Comparison of ENCODE assay signal across 35 cellular contexts in the genomic region with DNA sequence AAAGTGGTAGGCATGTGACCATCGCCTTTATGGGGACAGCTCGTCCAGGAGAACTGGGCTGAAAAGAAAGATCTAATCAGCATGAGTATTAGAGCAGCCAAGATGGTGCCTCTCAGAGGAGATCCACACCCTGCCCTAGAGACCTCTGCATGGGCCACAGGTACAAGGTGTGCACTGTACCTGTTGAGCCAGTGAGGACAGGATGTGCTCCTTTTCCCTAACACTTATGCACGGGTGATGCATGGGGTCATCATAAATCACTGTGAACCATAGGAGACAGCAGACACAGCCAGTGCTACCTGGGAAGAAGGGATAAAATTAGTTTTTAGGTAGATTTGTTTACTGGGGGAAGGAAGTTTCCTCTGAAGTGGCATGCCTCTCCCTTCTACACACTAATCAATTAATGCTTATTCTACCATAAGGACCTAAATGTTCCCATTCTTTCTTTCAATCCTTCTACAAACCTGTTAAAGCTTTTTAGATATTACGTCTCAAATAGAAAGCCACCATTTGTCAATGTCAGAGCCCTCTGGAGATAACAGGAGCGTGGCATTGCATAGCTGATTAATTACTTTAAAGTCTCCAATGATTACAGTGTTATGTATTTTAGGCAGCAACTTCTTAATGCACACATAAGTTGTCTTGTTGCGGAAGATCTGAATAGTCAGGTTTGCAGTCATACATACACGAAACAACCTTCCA. TPM values are rescaled to one million over a fixed set of nuclear protein-coding genes. Genes with fewer than 3 reads are reported as not detected.
"Had no signal": no experiment of that assay in that cellular context is flagged by ENCODE, and none has a peak within 500 bp of the region (broad histone marks: within the 10 kb centered on the region; RNA-seq: fewer than 3 reads in every experiment).

No MANE protein-coding gene starts in this region.

- H3K27me3 ChIP-seq: colonic mucosa, gastrocnemius medialis, left lung had no signal

- H3K27ac ChIP-seq: colonic mucosa, epithelial cell of prostate, esophagus squamous epithelium, gastrocnemius medialis, heart right ventricle, left lung, lower lobe of right lung had no signal

- H3K4me3 Mint-ChIP-seq: dendritic cell treated with granulocyte-macrophage colony-stimulating factor and Interleukin-4, amounts not matched to agents 40 ng/mL and 50 ng/mL, for 4 days; effector memory CD8-positive, alpha-beta T cell; endodermal cell; naive thymus-derived CD4-positive, alpha-beta T cell had no signal

- H3K27me3 Mint-ChIP-seq: dendritic cell treated with granulocyte-macrophage colony-stimulating factor and Interleukin-4, amounts not matched to agents 40 ng/mL and 50 ng/mL, for 4 days had no signal

- H3K4me1 ChIP-seq: colonic mucosa, esophagus squamous epithelium, gastrocnemius medialis, left lung, lower lobe of right lung had no signal

- FAIRE-seq: endometrium, islet of Langerhans, keratinocyte had no signal

- DNase-seq: colonic mucosa; cortex of kidney; effector CD8-positive, alpha-beta T cell; effector memory CD8-positive, alpha-beta T cell; endodermal cell; erythroblast; esophagus squamous epithelium; foreskin fibroblast; foreskin melanocyte; gastrocnemius medialis; glutamatergic neuron; head of caudate nucleus; heart right ventricle; hippocampal formation; left cardiac atrium; left lung; left ventricle myocardium superior; lower lobe of right lung; mesenchymal stem cell; midbrain; naive thymus-derived CD4-positive, alpha-beta T cell had no signal

- H3K9me3 Mint-ChIP-seq: dendritic cell treated with granulocyte-macrophage colony-stimulating factor and Interleukin-4, amounts not matched to agents 40 ng/mL and 50 ng/mL, for 4 days; effector memory CD8-positive, alpha-beta T cell; endodermal cell had no signal

- H3K4me3 ChIP-seq: colonic mucosa, esophagus squamous epithelium, gastrocnemius medialis, heart right ventricle, left lung, lower lobe of right lung had no signal

- ATAC-seq: effector memory CD8-positive, alpha-beta T cell; esophagus mucosa; gastrocnemius medialis; heart right ventricle; left cardiac atrium; left lung; left ventricle myocardium superior; lower lobe of right lung; naive thymus-derived CD4-positive, alpha-beta T cell had no signal

- H3K9me3 ChIP-seq: colonic mucosa, esophagus squamous epithelium, gastrocnemius medialis, heart right ventricle, left lung, lower lobe of right lung had no signal

- H3K27ac Mint-ChIP-seq: dendritic cell treated with granulocyte-macrophage colony-stimulating factor and Interleukin-4, amounts not matched to agents 40 ng/mL and 50 ng/mL, for 4 days; effector memory CD8-positive, alpha-beta T cell; endodermal cell; naive thymus-derived CD4-positive, alpha-beta T cell had no signal

- H3K36me3 ChIP-seq: colonic mucosa, esophagus squamous epithelium, gastrocnemius medialis, heart right ventricle, left lung, lower lobe of right lung had no signal

RNA-seq across cellular contexts. Expression of gene SLC17A2, which starts 13.6 kb away (rescaled TPM):
- total RNA-seq: colonic mucosa, dermis microvascular lymphatic vessel endothelial cell, endodermal cell, esophagus mucosa, esophagus squamous epithelium, glomerular endothelial cell, heart right ventricle, kidney epithelial cell, left cardiac atrium, left lung, left ventricle myocardium superior, lower leg skin, lower lobe of right lung, lung microvascular endothelial cell, mesenteric fat pad, mononuclear cell, mucosa of gallbladder had no signal
- polyA plus RNA-seq: heart right ventricle; keratinocyte; naive thymus-derived CD4-positive, alpha-beta T cell had no signal

RNA-seq across cellular contexts. Expression of gene SLC17A3, which starts 42.9 kb away (rescaled TPM):
- total RNA-seq: colonic mucosa, dermis microvascular lymphatic vessel endothelial cell, endodermal cell, esophagus mucosa, esophagus squamous epithelium, glomerular endothelial cell, heart right ventricle, kidney epithelial cell, left cardiac atrium, left ventricle myocardium superior, lower leg skin, lower lobe of right lung, lung microvascular endothelial cell, mesenteric fat pad had no signal
- polyA plus RNA-seq: heart right ventricle; keratinocyte; naive thymus-derived CD4-positive, alpha-beta T cell had no signal
